2 cellular contexts compared by ENCODE assay signal in the genomic region with DNA sequence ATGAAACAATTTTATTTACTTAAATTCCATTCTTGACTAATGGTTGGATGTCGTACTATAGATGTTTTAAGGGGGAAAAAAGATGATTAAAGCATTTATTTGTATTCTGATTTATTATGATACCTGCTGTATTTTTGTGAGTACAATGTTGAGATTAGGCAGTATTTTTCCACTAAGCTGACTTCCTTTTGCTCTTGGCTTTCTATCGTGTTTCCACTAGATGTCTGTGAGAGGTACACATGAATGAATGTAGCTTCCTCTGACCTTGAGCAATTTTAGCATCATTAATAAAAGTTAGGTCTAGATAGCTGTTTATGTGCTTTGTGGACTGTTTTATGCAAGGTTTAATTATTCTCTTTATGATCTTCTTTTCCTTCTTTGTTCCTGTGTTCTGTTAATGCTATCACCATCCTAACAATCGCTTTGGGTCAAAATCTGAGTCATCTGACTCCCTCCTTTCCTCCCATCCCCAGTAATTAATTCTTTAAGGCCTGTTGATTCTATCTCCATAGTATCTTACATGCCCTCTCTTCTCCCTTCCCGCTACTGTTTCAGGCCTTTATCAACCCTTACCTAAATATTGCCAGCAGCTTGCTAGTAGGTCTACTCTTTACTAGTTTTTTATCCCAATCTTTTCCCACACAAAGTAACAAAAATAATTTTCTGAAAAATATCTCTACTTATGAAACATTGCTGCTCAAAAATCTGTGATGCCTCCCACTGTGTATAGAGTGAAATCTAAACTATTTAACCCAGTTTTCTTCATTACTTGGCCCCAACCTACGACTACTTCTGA.
A peak's percentile ranks its signal among the peaks of the same experiment; 100 is the strongest.
TF ChIP-seq lines count a peak whose summit lies in the region.

No MANE protein-coding gene starts in this region.

TF ChIP-seq in SK-N-SH, 30 proteins besides CTCF, POLR2A, EP300 and RAD21 (continues in another document):
- TF ChIP-seq, protein P1, sequence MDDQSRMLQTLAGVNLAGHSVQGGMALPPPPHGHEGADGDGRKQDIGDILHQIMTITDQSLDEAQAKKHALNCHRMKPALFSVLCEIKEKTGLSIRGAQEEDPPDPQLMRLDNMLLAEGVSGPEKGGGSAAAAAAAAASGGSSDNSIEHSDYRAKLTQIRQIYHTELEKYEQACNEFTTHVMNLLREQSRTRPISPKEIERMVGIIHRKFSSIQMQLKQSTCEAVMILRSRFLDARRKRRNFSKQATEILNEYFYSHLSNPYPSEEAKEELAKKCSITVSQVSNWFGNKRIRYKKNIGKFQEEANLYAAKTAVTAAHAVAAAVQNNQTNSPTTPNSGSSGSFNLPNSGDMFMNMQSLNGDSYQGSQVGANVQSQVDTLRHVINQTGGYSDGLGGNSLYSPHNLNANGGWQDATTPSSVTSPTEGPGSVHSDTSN (IDR thresholded peaks at IDR 0.05), result peak; percentile 72
- TF ChIP-seq SIN3A (IDR thresholded peaks at IDR 0.05; ENCODE audit: borderline replicate concordance, low read depth, low read length) (peak; percentile 50; the same call in 1 of the 2 replicates), POLR2AphosphoS5 (IDR thresholded peaks at IDR 0.05; ENCODE audit: low read depth, low read length) (peak; percentile 58), FOXM1 (IDR thresholded peaks at IDR 0.05; ENCODE audit: low read depth) (peak; percentile 57; the same call in 1 of the 2 replicates), NRF1 (IDR thresholded peaks at IDR 0.05; ENCODE audit: low read depth, low read length) (no peak), TCF12 (IDR thresholded peaks at IDR 0.05) (peak; percentile 79), MXI1 (IDR thresholded peaks at IDR 0.05; ENCODE audit: low read depth, low read length) (no peak), FOXJ3 (CRISPR knock-in tag; IDR thresholded peaks at IDR 0.05) (no peak), CHD2 (IDR thresholded peaks at IDR 0.05; ENCODE audit: low read length, partially characterized antibody) (peak; percentile 85), ELF1 (IDR thresholded peaks at IDR 0.05) (no peak), FOSL2 (IDR thresholded peaks at IDR 0.05; ENCODE audit: borderline replicate concordance, low read depth) (peak; percentile 84), RCOR1 (IDR thresholded peaks at IDR 0.05; ENCODE audit: low read length) (peak; percentile 79), MEF2A (IDR thresholded peaks at IDR 0.05; ENCODE audit: borderline replicate concordance, low read depth) (no peak), JUND (IDR thresholded peaks at IDR 0.05) (peak; percentile 64), TEAD4 (IDR thresholded peaks at IDR 0.05; ENCODE audit: borderline replicate concordance, insufficient read depth) (0 out of 2 replicates have a peak, but pooled peaks have one; percentile 22), YY1 (IDR thresholded peaks at IDR 0.05; ENCODE audit: low read depth) (no peak; the same call in 1 of the 2 replicates), GATA2 (CRISPR knock-in tag; IDR thresholded peaks at IDR 0.05) (peak; percentile 73; the same call in 1 of the 2 replicates)
- TF ChIP-seq, protein P2, sequence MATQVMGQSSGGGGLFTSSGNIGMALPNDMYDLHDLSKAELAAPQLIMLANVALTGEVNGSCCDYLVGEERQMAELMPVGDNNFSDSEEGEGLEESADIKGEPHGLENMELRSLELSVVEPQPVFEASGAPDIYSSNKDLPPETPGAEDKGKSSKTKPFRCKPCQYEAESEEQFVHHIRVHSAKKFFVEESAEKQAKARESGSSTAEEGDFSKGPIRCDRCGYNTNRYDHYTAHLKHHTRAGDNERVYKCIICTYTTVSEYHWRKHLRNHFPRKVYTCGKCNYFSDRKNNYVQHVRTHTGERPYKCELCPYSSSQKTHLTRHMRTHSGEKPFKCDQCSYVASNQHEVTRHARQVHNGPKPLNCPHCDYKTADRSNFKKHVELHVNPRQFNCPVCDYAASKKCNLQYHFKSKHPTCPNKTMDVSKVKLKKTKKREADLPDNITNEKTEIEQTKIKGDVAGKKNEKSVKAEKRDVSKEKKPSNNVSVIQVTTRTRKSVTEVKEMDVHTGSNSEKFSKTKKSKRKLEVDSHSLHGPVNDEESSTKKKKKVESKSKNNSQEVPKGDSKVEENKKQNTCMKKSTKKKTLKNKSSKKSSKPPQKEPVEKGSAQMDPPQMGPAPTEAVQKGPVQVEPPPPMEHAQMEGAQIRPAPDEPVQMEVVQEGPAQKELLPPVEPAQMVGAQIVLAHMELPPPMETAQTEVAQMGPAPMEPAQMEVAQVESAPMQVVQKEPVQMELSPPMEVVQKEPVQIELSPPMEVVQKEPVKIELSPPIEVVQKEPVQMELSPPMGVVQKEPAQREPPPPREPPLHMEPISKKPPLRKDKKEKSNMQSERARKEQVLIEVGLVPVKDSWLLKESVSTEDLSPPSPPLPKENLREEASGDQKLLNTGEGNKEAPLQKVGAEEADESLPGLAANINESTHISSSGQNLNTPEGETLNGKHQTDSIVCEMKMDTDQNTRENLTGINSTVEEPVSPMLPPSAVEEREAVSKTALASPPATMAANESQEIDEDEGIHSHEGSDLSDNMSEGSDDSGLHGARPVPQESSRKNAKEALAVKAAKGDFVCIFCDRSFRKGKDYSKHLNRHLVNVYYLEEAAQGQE (IDR thresholded peaks at IDR 0.05; ENCODE audit: low read depth, low read length), result no peak
- TF ChIP-seq, protein P3, sequence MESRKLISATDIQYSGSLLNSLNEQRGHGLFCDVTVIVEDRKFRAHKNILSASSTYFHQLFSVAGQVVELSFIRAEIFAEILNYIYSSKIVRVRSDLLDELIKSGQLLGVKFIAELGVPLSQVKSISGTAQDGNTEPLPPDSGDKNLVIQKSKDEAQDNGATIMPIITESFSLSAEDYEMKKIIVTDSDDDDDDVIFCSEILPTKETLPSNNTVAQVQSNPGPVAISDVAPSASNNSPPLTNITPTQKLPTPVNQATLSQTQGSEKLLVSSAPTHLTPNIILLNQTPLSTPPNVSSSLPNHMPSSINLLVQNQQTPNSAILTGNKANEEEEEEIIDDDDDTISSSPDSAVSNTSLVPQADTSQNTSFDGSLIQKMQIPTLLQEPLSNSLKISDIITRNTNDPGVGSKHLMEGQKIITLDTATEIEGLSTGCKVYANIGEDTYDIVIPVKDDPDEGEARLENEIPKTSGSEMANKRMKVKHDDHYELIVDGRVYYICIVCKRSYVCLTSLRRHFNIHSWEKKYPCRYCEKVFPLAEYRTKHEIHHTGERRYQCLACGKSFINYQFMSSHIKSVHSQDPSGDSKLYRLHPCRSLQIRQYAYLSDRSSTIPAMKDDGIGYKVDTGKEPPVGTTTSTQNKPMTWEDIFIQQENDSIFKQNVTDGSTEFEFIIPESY (IDR thresholded peaks at IDR 0.05; ENCODE audit: borderline replicate concordance, low read depth), result no peak
- TF ChIP-seq, protein P4, sequence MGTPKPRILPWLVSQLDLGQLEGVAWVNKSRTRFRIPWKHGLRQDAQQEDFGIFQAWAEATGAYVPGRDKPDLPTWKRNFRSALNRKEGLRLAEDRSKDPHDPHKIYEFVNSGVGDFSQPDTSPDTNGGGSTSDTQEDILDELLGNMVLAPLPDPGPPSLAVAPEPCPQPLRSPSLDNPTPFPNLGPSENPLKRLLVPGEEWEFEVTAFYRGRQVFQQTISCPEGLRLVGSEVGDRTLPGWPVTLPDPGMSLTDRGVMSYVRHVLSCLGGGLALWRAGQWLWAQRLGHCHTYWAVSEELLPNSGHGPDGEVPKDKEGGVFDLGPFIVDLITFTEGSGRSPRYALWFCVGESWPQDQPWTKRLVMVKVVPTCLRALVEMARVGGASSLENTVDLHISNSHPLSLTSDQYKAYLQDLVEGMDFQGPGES (IDR thresholded peaks at IDR 0.05; ENCODE audit: low read depth, low read length), result no peak
- TF ChIP-seq, protein P5, sequence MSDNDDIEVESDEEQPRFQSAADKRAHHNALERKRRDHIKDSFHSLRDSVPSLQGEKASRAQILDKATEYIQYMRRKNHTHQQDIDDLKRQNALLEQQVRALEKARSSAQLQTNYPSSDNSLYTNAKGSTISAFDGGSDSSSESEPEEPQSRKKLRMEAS (IDR thresholded peaks at IDR 0.05; ENCODE audit: low read depth), result peak; percentile 49; the same call in 1 of the 2 replicates

TF ChIP-seq in endothelial cell of umbilical vein, 7 proteins besides CTCF, POLR2A, EP300 and RAD21:
- TF ChIP-seq EZH2 (IDR thresholded peaks at IDR 0.05; ENCODE audit: borderline replicate concordance, low read depth, low read length, severe bottlenecking) (no peak), FOS (IDR thresholded peaks at IDR 0.05; ENCODE audit: borderline replicate concordance, insufficient read depth, low read length) (peak; percentile 54), JUN (IDR thresholded peaks at IDR 0.05; ENCODE audit: borderline replicate concordance, insufficient read depth, insufficient read length, low read depth) (peak; percentile 28), MYC (IDR thresholded peaks at IDR 0.05; ENCODE audit: low read depth, low read length) (no peak), GATA2 (IDR thresholded peaks at IDR 0.05; ENCODE audit: insufficient read depth, insufficient read length, low read depth, low read length) (peak; percentile 56), POLR2AphosphoS5 (IDR thresholded peaks at IDR 0.05; ENCODE audit: insufficient read depth, low read depth, low read length) (peak; percentile 17)
- TF ChIP-seq, protein P5 (IDR thresholded peaks at IDR 0.05; ENCODE audit: insufficient read depth, insufficient read length), result no peak
TF ChIP-seq in endothelial cell of umbilical vein: peak in this region for 4.
